In genomic region chrX:107629533-107629909, GRCh38 we compare ENCODE assay signal across 8 cellular contexts. TPM values are rescaled to one million over a fixed set of nuclear protein-coding genes. Genes with fewer than 3 reads are reported as not detected.
DNase-seq lines count a peak whose midpoint lies in the region; TF ChIP-seq lines count a peak whose summit lies in the region.

No MANE protein-coding gene starts in this region.

- H3K27ac Mint-ChIP-seq in mesothelial cell of epicardium, result no peak overlapping the region

- TF ChIP-seq CTCF in mesothelial cell of epicardium (IDR thresholded peaks at IDR 0.05; ENCODE audit: unreplicated experiment), result no peak

- peaks cover 18% of the 10 kb centered on the region for H3K9me3 Mint-ChIP-seq in mesothelial cell of epicardium

- no peaks in the 10 kb centered on the region for H3K27me3 Mint-ChIP-seq in mesothelial cell of epicardium (ENCODE audit: low read depth)

- H3K4me3 Mint-ChIP-seq in mesothelial cell of epicardium, result peak overlapping the region; percentile 82

- H3K4me1 Mint-ChIP-seq in mesothelial cell of epicardium, result peaks cover 28% of the 10 kb centered on the region

- DNase-seq in stimulated activated naive CD4-positive, alpha-beta T cell treated with Interleukin-2 at 50 U/mL for 16 hours (lab: John Stamatoyannopoulos, UW), result peak; percentile 0
- no peak for DNase-seq in stimulated activated naive CD4-positive, alpha-beta T cell (lab: John Stamatoyannopoulos, UW)
- peak; percentile 4 for DNase-seq in NCI-H524 treated with DMSO at 0.1 percent for 48 hours (lab: John Stamatoyannopoulos, UW)
- DNase-seq in cerebellar cortex (ENCODE audit: low spot score), result peak; percentile 42
- no peak for DNase-seq in mesothelial cell of epicardium (ENCODE audit: low spot score in 2 of 2, unreplicated experiment in 2 of 2)
- no peak for DNase-seq in 8988T
- DNase-seq in activated effector memory CD4-positive, alpha-beta T cell treated with anti-CD3 and anti-CD28 coated beads, Interleukin-2, amount 50 U/mL, for 16 hours, result no peak
- DNase-seq in HuH-7.5 (ENCODE audit: low spot score), result no peak

- H3K36me3 Mint-ChIP-seq in mesothelial cell of epicardium, result no peaks in the 10 kb centered on the region

RNA-seq across cellular contexts. Expression of gene PRPS1, which starts 1.2 kb away (rescaled TPM):
- 28.3 to 32.1 TPM (median 30.0 TPM) in 3 replicates for total RNA-seq in mesothelial cell of epicardium

Comparison
In these comparisons a context has a peak if more than half of its experiments do, and no peak if none do; other contexts are left out.
1. DNase-seq: peak in stimulated activated naive CD4-positive, alpha-beta T cell treated with Interleukin-2 at 50 U/mL for 16 hours (single experiment), NCI-H524 treated with DMSO at 0.1 percent for 48 hours (single experiment) and cerebellar cortex (single experiment); none in stimulated activated naive CD4-positive, alpha-beta T cell (0 of 6), mesothelial cell of epicardium (0 of 2), 8988T (single experiment), activated effector memory CD4-positive, alpha-beta T cell treated with anti-CD3 and anti-CD28 coated beads, Interleukin-2, amount 50 U/mL, for 16 hours (single experiment) and HuH-7.5 (single experiment).